In genomic region chr13:59957438-59957837, GRCh38 we compare ENCODE assay signal across 30 cellular contexts.
"Had no signal": no experiment of that assay in that cellular context is flagged by ENCODE, and none has a peak within 500 bp of the region (broad histone marks: within the 10 kb centered on the region; RNA-seq: fewer than 3 reads in every experiment).

No MANE protein-coding gene starts in this region.

- H3K27me3 Mint-ChIP-seq: naive thymus-derived CD4-positive, alpha-beta T cell; natural killer cell treated with Interleukin-12 subunit alpha and Interleukin-12 subunit beta and Interleukin-15 and Interleukin-18, amount 100 ng/mL, for 72 hours; progenitor cell of endocrine pancreas; stimulated activated naive B cell treated with anti-CD40 and anti-IgM and Interleukin-4, amounts not matched to agents 10 μg/mL and 1 μg/mL and 100 μg/mL, for 72 hours had no signal

- H3K9me3 Mint-ChIP-seq: neural progenitor cell had no signal

- FAIRE-seq: urothelium cell line had no signal

- H3K27me3 ChIP-seq: heart right ventricle, hepatocyte, neural progenitor cell, neutrophil, ovary, right atrium auricular region, suprapubic skin, tibial artery, upper lobe of right lung had no signal

- H2AFZ ChIP-seq: hepatocyte, neural progenitor cell had no signal

- H3K9me3 ChIP-seq: mucosa of descending colon, neutrophil, ovary, thoracic aorta, tibial artery, upper lobe of right lung had no signal

- H3K4me2 ChIP-seq: hepatocyte, neural progenitor cell had no signal

- H3K27ac Mint-ChIP-seq: naive thymus-derived CD4-positive, alpha-beta T cell; natural killer cell treated with Interleukin-12 subunit alpha and Interleukin-12 subunit beta and Interleukin-15 and Interleukin-18, amount 100 ng/mL, for 72 hours; neural progenitor cell; progenitor cell of endocrine pancreas; stimulated activated naive B cell treated with anti-CD40 and anti-IgM and Interleukin-4, amounts not matched to agents 10 μg/mL and 1 μg/mL and 100 μg/mL, for 72 hours had no signal

- H3K79me2 ChIP-seq: hepatocyte had no signal

- H3K36me3 ChIP-seq: heart right ventricle, left ventricle myocardium inferior, neural progenitor cell, neutrophil, ovary, right atrium auricular region, suprapubic skin, thoracic aorta, tibial artery, upper lobe of right lung had no signal

- H3K9ac ChIP-seq: neural progenitor cell had no signal

- DNase-seq: heart right ventricle; islet precursor cell; left ventricle myocardium inferior; mesendoderm; midbrain; mucosa of descending colon; naive thymus-derived CD4-positive, alpha-beta T cell; occipital lobe; ovary; stimulated activated CD4-positive, alpha-beta T cell treated with anti-CD3 and anti-CD28 coated beads, Interleukin-12 subunit alpha, Interleukin-12 subunit beta, amount 100 ng/mL, for 4 hours; stimulated activated CD4-positive, alpha-beta T cell treated with anti-CD3 and anti-CD28 coated beads, Interleukin-15, amount 100 ng/mL, for 24 hours; stimulated activated CD4-positive, alpha-beta T cell treated with anti-CD3 and anti-CD28 coated beads, Interleukin-2, amount 100 ng/mL, for 24 hours; stimulated activated CD4-positive, alpha-beta T cell treated with anti-CD3 and anti-CD28 coated beads, Interleukin-4, amount 100 ng/mL, for 1 hour; stimulated activated naive B cell treated with anti-CD40 and anti-IgM and Interleukin-4, amounts not matched to agents 10 μg/mL and 1 μg/mL and 100 μg/mL, for 72 hours; stimulated activated naive CD8-positive, alpha-beta T cell treated with anti-CD3 and anti-CD28 coated beads, Interleukin-15, Interleukin-2, amounts not matched to agents 100 U/mL and 50 U/mL, for 24 hours; tibial artery; trophoblast cell; upper lobe of right lung had no signal

- H3K4me1 Mint-ChIP-seq: naive thymus-derived CD4-positive, alpha-beta T cell; neural progenitor cell; stimulated activated naive B cell treated with anti-CD40 and anti-IgM and Interleukin-4, amounts not matched to agents 10 μg/mL and 1 μg/mL and 100 μg/mL, for 72 hours had no signal

- ATAC-seq: heart right ventricle; mucosa of descending colon; naive thymus-derived CD4-positive, alpha-beta T cell; natural killer cell treated with Interleukin-12 subunit alpha and Interleukin-12 subunit beta and Interleukin-15 and Interleukin-18, amount 100 ng/mL, for 72 hours; sciatic nerve; stimulated activated naive B cell treated with anti-CD40 and anti-IgM and Interleukin-4, amounts not matched to agents 10 μg/mL and 1 μg/mL and 100 μg/mL, for 72 hours; stimulated activated naive CD8-positive, alpha-beta T cell treated with anti-CD3 and anti-CD28 coated beads, Interleukin-15, Interleukin-2, amounts not matched to agents 100 U/mL and 50 U/mL, for 24 hours; upper lobe of right lung had no signal

- H3K4me3 ChIP-seq: heart right ventricle, hepatocyte, left ventricle myocardium inferior, lung, mucosa of descending colon, neural progenitor cell, ovary, right atrium auricular region, skin epidermis, suprapubic skin, thoracic aorta, tibial artery, upper lobe of right lung had no signal

- H3K4me1 ChIP-seq: heart right ventricle, left ventricle myocardium inferior, right atrium auricular region, suprapubic skin, tibial artery, upper lobe of right lung had no signal

- H3K27ac ChIP-seq: heart right ventricle, hepatocyte, left ventricle myocardium inferior, neural progenitor cell, neutrophil, ovary, right atrium auricular region, skin epidermis, suprapubic skin, thoracic aorta, tibial artery, upper lobe of right lung had no signal

- H3K4me3 Mint-ChIP-seq: naive thymus-derived CD4-positive, alpha-beta T cell; natural killer cell treated with Interleukin-12 subunit alpha and Interleukin-12 subunit beta and Interleukin-15 and Interleukin-18, amount 100 ng/mL, for 72 hours; neural progenitor cell; stimulated activated naive B cell treated with anti-CD40 and anti-IgM and Interleukin-4, amounts not matched to agents 10 μg/mL and 1 μg/mL and 100 μg/mL, for 72 hours had no signal
